13 cellular contexts compared by ENCODE assay signal in genomic region chr7:44039800-44040492, GRCh38. TPM values are rescaled to one million over a fixed set of nuclear protein-coding genes. Genes with fewer than 3 reads are reported as not detected.
DNase-seq lines count a peak whose midpoint lies in the region; ATAC-seq and TF ChIP-seq lines count a peak whose summit lies in the region.
"Not testable (repeated sequence)": the region's sequence is repeated elsewhere in the genome, so short reads cannot be mapped to it uniquely, and the experiment has no call there.
"Had no signal": no experiment of that assay in that cellular context is flagged by ENCODE, and none has a peak within 500 bp of the region (broad histone marks: within the 10 kb centered on the region; RNA-seq: fewer than 3 reads in every experiment).

No MANE protein-coding gene starts in this region.

- POLR2A ChIA-PET in CD4-positive, alpha-beta T cell (lab: Charles Lee) = interaction anchor here (1.2 kb wide), 1 partner anchor 42 kb away, joined by 4 read pairs; the partner anchor contains the start of gene POLM

- not testable (repeated sequence) for DNase-seq in CD4-positive, alpha-beta T cell; effector memory CD8-positive, alpha-beta T cell; mucosa of descending colon
- peak; percentile 36 for DNase-seq in Karpas-422
- DNase-seq in activated T-cell treated with anti-CD3 and anti-CD28 coated beads, Interleukin-2, amount 50 U/mL, for 24 hours = peak; percentile 72

- not testable (repeated sequence) for H3K27ac ChIP-seq in CD4-positive, alpha-beta T cell (ENCODE audit: low read depth, low read length); Karpas-422 (ENCODE audit: low read length)

- intact Hi-C loops in CD4-positive, alpha-beta T cell (cut with DNase I, micrococcal nuclease) = loop anchor here (10.0 kb wide), 2 partner anchors 535 to 755 kb away; partner anchors contain the start of genes DDX56 (in 1 of the 2) and PPIA (in 1 of the 2)
- intact Hi-C loops in mucosa of descending colon (cut with DNase I, micrococcal nuclease) = not testable (repeated sequence)

- H3K4me2 ChIP-seq in Karpas-422 (ENCODE audit: low read depth, low read length, poor library complexity, severe bottlenecking) = peak overlapping the region; percentile 63

- not testable (repeated sequence) for H2AFZ ChIP-seq in Karpas-422 (ENCODE audit: low read length)

- not testable (repeated sequence) for H3K27me3 ChIP-seq in CD4-positive, alpha-beta T cell (ENCODE audit: control insufficient read depth, insufficient read depth, low read length); Karpas-422 (ENCODE audit: low read length)

- not testable (repeated sequence) for H3K9me3 Mint-ChIP-seq in CD4-positive, alpha-beta T cell; activated T-cell treated with anti-CD3 and anti-CD28 coated beads, Interleukin-2, amount 50 U/mL, for 24 hours; effector memory CD8-positive, alpha-beta T cell; stimulated activated memory B cell treated with anti-CD40 and anti-IgM and Interleukin-4, amounts not matched to agents 10 μg/mL and 1 μg/mL and 100 μg/mL, for 72 hours

- TF ChIP-seq CTCF in CD4-positive, alpha-beta T cell (IDR thresholded peaks at IDR 0.05); mucosa of descending colon (IDR thresholded peaks at IDR 0.05): not testable (repeated sequence)

- H3K36me3 ChIP-seq in Karpas-422 (ENCODE audit: insufficient read depth, low read length); mucosa of descending colon (ENCODE audit: low read depth): not testable (repeated sequence)

- H3K4me1 Mint-ChIP-seq in CD4-positive, alpha-beta T cell (ENCODE audit: low read depth) = peaks cover 18% of the 10 kb centered on the region
- peaks cover 21% of the 10 kb centered on the region for H3K4me1 Mint-ChIP-seq in activated T-cell treated with anti-CD3 and anti-CD28 coated beads, Interleukin-2, amount 50 U/mL, for 24 hours (ENCODE audit: low read depth)
- peaks cover 0 to 14% of the 10 kb centered on the region in 2 donors for H3K4me1 Mint-ChIP-seq in effector memory CD8-positive, alpha-beta T cell (ENCODE audit: low read depth in 2 of 2)
- peaks cover 16% of the 10 kb centered on the region for H3K4me1 Mint-ChIP-seq in stimulated activated memory B cell treated with anti-CD40 and anti-IgM and Interleukin-4, amounts not matched to agents 10 μg/mL and 1 μg/mL and 100 μg/mL, for 72 hours

- peak overlapping the region; percentile 78 for H3K27ac Mint-ChIP-seq in CD4-positive, alpha-beta T cell
- H3K27ac Mint-ChIP-seq in activated T-cell treated with anti-CD3 and anti-CD28 coated beads, Interleukin-2, amount 50 U/mL, for 24 hours = peak overlapping the region; percentile 78
- H3K27ac Mint-ChIP-seq in effector memory CD8-positive, alpha-beta T cell = peak overlapping the region in 1 of 2 donors; percentile 82
- peak overlapping the region; percentile 90 for H3K27ac Mint-ChIP-seq in stimulated activated memory B cell treated with anti-CD40 and anti-IgM and Interleukin-4, amounts not matched to agents 10 μg/mL and 1 μg/mL and 100 μg/mL, for 72 hours

- H3K27me3 Mint-ChIP-seq in CD4-positive, alpha-beta T cell; activated T-cell treated with anti-CD3 and anti-CD28 coated beads, Interleukin-2, amount 50 U/mL, for 24 hours; effector memory CD8-positive, alpha-beta T cell; stimulated activated memory B cell treated with anti-CD40 and anti-IgM and Interleukin-4, amounts not matched to agents 10 μg/mL and 1 μg/mL and 100 μg/mL, for 72 hours: not testable (repeated sequence)

- not testable (repeated sequence) for H3K9me2 ChIP-seq in Karpas-422 (replicated peaks; ENCODE audit: insufficient read depth, low read length)

- peak overlapping the region; percentile 54 for H3K4me3 Mint-ChIP-seq in CD4-positive, alpha-beta T cell
- peak overlapping the region; percentile 81 for H3K4me3 Mint-ChIP-seq in activated T-cell treated with anti-CD3 and anti-CD28 coated beads, Interleukin-2, amount 50 U/mL, for 24 hours
- peak overlapping the region; percentile 67 to 81 for H3K4me3 Mint-ChIP-seq in effector memory CD8-positive, alpha-beta T cell
- H3K4me3 Mint-ChIP-seq in stimulated activated memory B cell treated with anti-CD40 and anti-IgM and Interleukin-4, amounts not matched to agents 10 μg/mL and 1 μg/mL and 100 μg/mL, for 72 hours = peak overlapping the region; percentile 85

- not testable (repeated sequence) for H3K4me1 ChIP-seq in Karpas-422 (ENCODE audit: low read length); mucosa of descending colon (ENCODE audit: low read depth)

- CTCF ChIA-PET in CD4-positive, alpha-beta T cell (lab: Charles Lee) = not testable (repeated sequence)

- H3K9me3 ChIP-seq in CD4-positive, alpha-beta T cell (ENCODE audit: control insufficient read depth, low read length); Karpas-422 (ENCODE audit: low read length); mucosa of descending colon: not testable (repeated sequence)

- not testable (repeated sequence) for H3K79me2 ChIP-seq in Karpas-422 (ENCODE audit: low read length)

- H4K20me1 ChIP-seq in Karpas-422 (ENCODE audit: insufficient read depth, low read depth, low read length) = not testable (repeated sequence)

- H3K9ac ChIP-seq in Karpas-422 (ENCODE audit: low read length) = peak overlapping the region; percentile 50

- H3K4me3 ChIP-seq in Karpas-422 (ENCODE audit: low read length) = peak overlapping the region; percentile 65; the same call in 1 of the 2 replicates
- not testable (repeated sequence) for H3K4me3 ChIP-seq in mucosa of descending colon

- peaks cover 15% of the 10 kb centered on the region for H3K36me3 Mint-ChIP-seq in CD4-positive, alpha-beta T cell (ENCODE audit: low read depth)
- peaks cover 21% of the 10 kb centered on the region for H3K36me3 Mint-ChIP-seq in activated T-cell treated with anti-CD3 and anti-CD28 coated beads, Interleukin-2, amount 50 U/mL, for 24 hours (ENCODE audit: low read depth)
- not testable (repeated sequence) for H3K36me3 Mint-ChIP-seq in effector memory CD8-positive, alpha-beta T cell (ENCODE audit: insufficient read depth); stimulated activated memory B cell treated with anti-CD40 and anti-IgM and Interleukin-4, amounts not matched to agents 10 μg/mL and 1 μg/mL and 100 μg/mL, for 72 hours

- ATAC-seq in CD4-positive, alpha-beta T cell (ENCODE audit: poor library complexity) = peak; percentile 38
- ATAC-seq in GM19452 (IDR thresholded peaks at IDR 0.05; ENCODE audit: unreplicated experiment) (peak; percentile 3), HG02870 (IDR thresholded peaks at IDR 0.05; ENCODE audit: unreplicated experiment) (peak; percentile 5), mucosa of descending colon (peak; percentile 0)
- peak; percentile 35 for ATAC-seq in effector memory CD8-positive, alpha-beta T cell (replicated peaks)
- ATAC-seq in stimulated activated memory B cell treated with anti-CD40 and anti-IgM and Interleukin-4, amounts not matched to agents 10 μg/mL and 1 μg/mL and 100 μg/mL, for 72 hours = peak; percentile 22

RNA-seq across cellular contexts. Expression of gene DBNL, which starts 4.6 kb away (rescaled TPM):
- 10 to 100 TPM; 88.5 to 90.6 TPM for total RNA-seq in CD4-positive, alpha-beta T cell
- 116 and 184 TPM in 2 replicates for total RNA-seq in Karpas-422 (2014; rRNA removed; shearing (Covaris generic); ENCODE audit: low replicate concordance)
- 10 to 100 TPM; 84.2 to 91.2 (median 89.8) TPM for total RNA-seq in mucosa of descending colon

RNA-seq across cellular contexts. Expression of gene PGAM2, which starts 25.4 kb away (rescaled TPM):
- 1 to 10 TPM; 1.3 to 1.8 TPM for total RNA-seq in CD4-positive, alpha-beta T cell
- 1.9 TPM in 1 of 2 replicates, not detected in the other for total RNA-seq in Karpas-422 (2014; rRNA removed; shearing (Covaris generic); ENCODE audit: low replicate concordance)
- 1 to 10 TPM in 1 of 3 donors, under 1 TPM in 2; 0.84 to 1.4 (median 0.96) TPM for total RNA-seq in mucosa of descending colon

RNA-seq across cellular contexts. Expression of gene SPDYE1, which starts 42.2 kb away (rescaled TPM):
- not detected for total RNA-seq in CD4-positive, alpha-beta T cell
- total RNA-seq in Karpas-422 (2014; rRNA removed; shearing (Covaris generic); ENCODE audit: low replicate concordance) = not detected in 2 replicates
- not detected for total RNA-seq in mucosa of descending colon
- total RNA-seq: G401; HT-29; lung microvascular endothelial cell; PC-9; T-helper 1 cell treated with Interleukin-12 subunit alpha and Interleukin-12 subunit beta and Interleukin-4 antibody, amounts not matched to agents 30 ng/mL and 1 ng/mL, for 36 hours had no signal

RNA-seq across cellular contexts. Expression of gene POLM, which starts 42.4 kb away (rescaled TPM):
- 10 to 100 TPM; 33.6 to 35.6 TPM for total RNA-seq in CD4-positive, alpha-beta T cell
- total RNA-seq in Karpas-422 (2014; rRNA removed; shearing (Covaris generic); ENCODE audit: low replicate concordance) = 34.5 and 47.1 TPM in 2 replicates
- total RNA-seq in mucosa of descending colon = 10 to 100 TPM; 27.0 to 33.7 (median 28.1) TPM
